8 cellular contexts compared by ENCODE assay signal in genomic region chr10:9342865-9343450, GRCh38.
DNase-seq lines count a peak whose midpoint lies in the region; ATAC-seq, FAIRE-seq and TF ChIP-seq lines count a peak whose summit lies in the region.

No MANE protein-coding gene starts in this region.

- no peaks in the 10 kb centered on the region for H3K79me2 ChIP-seq in Karpas-422 (ENCODE audit: low read length)

- H3K9me2 ChIP-seq in Karpas-422 (replicated peaks; ENCODE audit: insufficient read depth, low read length) = no peaks in the 10 kb centered on the region

- ATAC-seq in GM19467 (IDR thresholded peaks at IDR 0.05; ENCODE audit: unreplicated experiment) (no peak), GM18870 (IDR thresholded peaks at IDR 0.05; ENCODE audit: unreplicated experiment) (no peak)

- H3K4me3 ChIP-seq in Karpas-422 (ENCODE audit: low read length) (no peak overlapping the region), kidney (ENCODE audit: low read length in 2 of 2) (no peak overlapping the region)

- H2AFZ ChIP-seq in Karpas-422 (ENCODE audit: low read length) = no peak overlapping the region

- H3K4me2 ChIP-seq in Karpas-422 (ENCODE audit: low read depth, low read length, poor library complexity, severe bottlenecking) = peak overlapping the region; percentile 10

- no peaks in the 10 kb centered on the region for H4K20me1 ChIP-seq in Karpas-422 (ENCODE audit: insufficient read depth, low read depth, low read length)

- no peaks in the 10 kb centered on the region for H3K27me3 ChIP-seq in Karpas-422 (ENCODE audit: low read length)

- DNase-seq in SIG-M5 treated with dmso at 0.1 percent for 504 hours (lab: John Stamatoyannopoulos, UW; ENCODE audit: unreplicated experiment) = peak; percentile 36
- no peak for DNase-seq in SIG-M5 (lab: John Stamatoyannopoulos, UW)
- DNase-seq in Karpas-422 = peak; percentile 83
- DNase-seq in kidney = no peak
- no peak for DNase-seq in NK-92 (lab: John Stamatoyannopoulos, UW; ENCODE audit: unreplicated experiment)

- H3K4me1 ChIP-seq in Karpas-422 (ENCODE audit: low read length) (peaks cover 4% of the 10 kb centered on the region), kidney (ENCODE audit: control insufficient read depth in 1 of 2, insufficient read depth in 1 of 2, low read depth in 1 of 2, low read length in 2 of 2) (no peaks in the 10 kb centered on the region)

- FAIRE-seq in kidney (lab: Jason Lieb, UNC) = peak; percentile 45

- no peak overlapping the region for H3K27ac ChIP-seq in Karpas-422 (ENCODE audit: low read length)
- H3K27ac ChIP-seq in VCaP = no peak overlapping the region
- no peak overlapping the region for H3K27ac ChIP-seq in kidney (ENCODE audit: low read depth in 2 of 2, low read length in 2 of 2)

- H3K36me3 ChIP-seq in Karpas-422 (ENCODE audit: insufficient read depth, low read length) = no peaks in the 10 kb centered on the region
- no peaks in the 10 kb centered on the region for H3K36me3 ChIP-seq in kidney (ENCODE audit: control insufficient read depth in 1 of 2, insufficient read depth in 2 of 2, low read length in 2 of 2)

- no peaks in the 10 kb centered on the region for H3K9me3 ChIP-seq in Karpas-422 (ENCODE audit: low read length)
- no peaks in the 10 kb centered on the region for H3K9me3 ChIP-seq in kidney (ENCODE audit: control insufficient read depth in 1 of 2, low read length in 2 of 2)

- peak; percentile 87 for TF ChIP-seq CTCF in VCaP (conservative IDR thresholded peaks at IDR 0.05)
- TF ChIP-seq CTCF in kidney (IDR thresholded peaks at IDR 0.05; ENCODE audit: borderline replicate concordance, extremely low read depth, insufficient read depth) = peak; percentile 44

- intact Hi-C loops in kidney (cut with DNase I) = no loop called here

- no peak overlapping the region for H3K9ac ChIP-seq in Karpas-422 (ENCODE audit: low read length)
- no peak overlapping the region for H3K9ac ChIP-seq in kidney (ENCODE audit: low read length in 2 of 2)

Comparison
In these comparisons a context has a peak if more than half of its experiments do, and no peak if none do; other contexts are left out.
1. DNase-seq: peak in SIG-M5 treated with dmso at 0.1 percent for 504 hours (single experiment) and Karpas-422 (single experiment); none in SIG-M5 (single experiment), kidney (single experiment) and NK-92 (single experiment).